Comparison of ENCODE assay signal across 7 cellular contexts in the genomic region with DNA sequence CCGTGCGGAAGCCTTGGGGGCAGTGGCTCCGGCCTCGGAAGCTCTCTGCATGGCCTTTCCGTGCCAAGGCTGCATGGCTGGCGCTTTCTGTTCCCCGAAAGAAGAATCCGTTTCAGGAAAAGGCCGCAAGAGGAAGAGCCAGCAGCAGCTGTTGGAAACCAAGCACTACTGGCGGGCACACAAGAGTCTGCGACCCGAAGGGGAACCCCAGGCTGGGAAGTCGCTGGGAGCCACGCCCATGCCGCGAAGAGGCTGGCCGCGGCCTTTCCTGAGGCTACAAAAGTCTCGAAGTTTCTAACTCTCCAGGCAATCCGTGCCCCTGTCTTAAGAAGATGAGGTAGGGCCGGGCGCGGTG. TPM values are rescaled to one million over a fixed set of nuclear protein-coding genes. Genes with fewer than 3 reads are reported as not detected.
DNase-seq lines count a peak whose midpoint lies in the region; ATAC-seq and TF ChIP-seq lines count a peak whose summit lies in the region.

A gene (minus strand): TSS at position 191 of the 355 bp plus-strand sequence. CDS start 116 bp downstream, at position 75.

- BruUV-seq in PC-3 (replicated peaks; lab: Mats Ljungman, UMichigan): no TSS peak

- H3K36me3 ChIP-seq in PC-3 (ENCODE audit: low read depth, low read length) (no peaks in the 10 kb centered on the region; the same call in 1 of the 2 replicates), thymus (ENCODE audit: control insufficient read depth, insufficient read depth) (no peaks in the 10 kb centered on the region)

- ATAC-seq in GM18511 (IDR thresholded peaks at IDR 0.05; ENCODE audit: unreplicated experiment) (peak; percentile 74), HG02943 (IDR thresholded peaks at IDR 0.05; ENCODE audit: low read depth, unreplicated experiment) (peak; percentile 64), PC-3 (peak; percentile 76), foreskin keratinocyte (peak; percentile 73), omental fat pad (ENCODE audit: low FRiP score) (peak; percentile 67)

- intact Hi-C loops in PC-3 (cut with micrococcal nuclease): loop anchor here (5.0 kb wide), 1 partner anchor 900 kb away; no protein-coding TSS in a partner anchor

- no peaks in the 10 kb centered on the region for H3K27me3 ChIP-seq in PC-3 (ENCODE audit: low read length)
- H3K27me3 ChIP-seq in foreskin keratinocyte: no peaks in the 10 kb centered on the region
- no peaks in the 10 kb centered on the region for H3K27me3 ChIP-seq in thymus (ENCODE audit: control insufficient read depth, insufficient read depth)

- POLR2A ChIA-PET in PC-3 (lab: Charles Lee; ENCODE audit: unreplicated experiment): interaction anchor here (1.1 kb wide), 1 partner anchor 9 kb away, joined by 6 read pairs; a partner anchor contains a TSS

- CTCF ChIA-PET in PC-3 (lab: Charles Lee): no interaction called here

- H3K4me1 ChIP-seq in PC-3 (ENCODE audit: insufficient read depth, low read length) (no peaks in the 10 kb centered on the region), foreskin keratinocyte (peaks cover 4% of the 10 kb centered on the region), thymus (ENCODE audit: control insufficient read depth, insufficient read depth, low read length) (peaks cover 9% of the 10 kb centered on the region)

- TF ChIP-seq CTCF in PC-3 (conservative IDR thresholded peaks at IDR 0.05; ENCODE audit: low read depth, low read length) (no peak), foreskin keratinocyte (conservative IDR thresholded peaks at IDR 0.05) (peak; percentile 0), omental fat pad (IDR thresholded peaks at IDR 0.05) (no peak)

- H3K79me2 ChIP-seq in PC-3 (ENCODE audit: low read length): peaks cover 56% of the 10 kb centered on the region

- peak within 1 kb of the TSS; percentile 76 for H3K27ac ChIP-seq in PC-3 (ENCODE audit: low read length)
- peak within 1 kb of the TSS; percentile 73 for H3K27ac ChIP-seq in foreskin keratinocyte
- peak within 1 kb of the TSS; percentile 73 for H3K27ac ChIP-seq in thymus (ENCODE audit: low read depth)

- H3K4me3 ChIP-seq in PC-3 (ENCODE audit: low read length): peak within 1 kb of the TSS; percentile 99
- H3K4me3 ChIP-seq in thymus (ENCODE audit: low read length): peak within 1 kb of the TSS; percentile 55

- DNase-seq in PC-3 (peak; percentile 75), foreskin keratinocyte (peak; percentile 25 to 58), omental fat pad (ENCODE audit: low spot score) (peak; percentile 27)
- DNase-seq in activated effector memory CD4-positive, alpha-beta T cell treated with anti-CD3 and anti-CD28 coated beads, Interleukin-2, amount 50 U/mL, for 16 hours: peak; percentile 93

- H3K9me3 ChIP-seq in PC-3 (ENCODE audit: low read length): no peaks in the 10 kb centered on the region
- no peaks in the 10 kb centered on the region for H3K9me3 ChIP-seq in thymus (ENCODE audit: control insufficient read depth)

- H3K9me2 ChIP-seq in PC-3 (replicated peaks; ENCODE audit: low read length): no peaks in the 10 kb centered on the region

- H2AFZ ChIP-seq in PC-3 (ENCODE audit: low read length): peak within 1 kb of the TSS; percentile 83

- H3K9ac ChIP-seq in PC-3 (ENCODE audit: low read length): peak within 1 kb of the TSS; percentile 92

- H3F3A ChIP-seq in PC-3 (ENCODE audit: low read length, unreplicated experiment): no peaks in the 10 kb centered on the region

- H4K20me1 ChIP-seq in PC-3 (ENCODE audit: low read length): 0 out of 2 replicates have a peak, but pooled peaks cover 4% of the 10 kb centered on the region

- WGBS in thymus: 4% methylated on average over 23 of the region's 23 CpGs

- peak within 1 kb of the TSS; percentile 99 for H3K4me2 ChIP-seq in PC-3 (ENCODE audit: low read length)

RNA-seq across cellular contexts. Expression of the gene that starts here (rescaled TPM):
- 18.7 and 19.4 TPM in 2 replicates for total RNA-seq in PC-3 (2014; rRNA removed)
- total RNA-seq in foreskin keratinocyte: 6.3 and 6.7 TPM in 2 replicates
- polyA plus RNA-seq in foreskin keratinocyte: 2.1 and 2.9 TPM in 2 replicates
- 10 to 100 TPM in 1 of 4 donors, 1 to 10 TPM in 3; 3.6 to 11.0 (median 6.5) TPM for total RNA-seq in omental fat pad
- 4.7 TPM for polyA plus RNA-seq in thymus

Comparison
In these comparisons a context has a peak if more than half of its experiments do, and no peak if none do; other contexts are left out.
1. Peak in every context shown above with its lines: DNase-seq, ATAC-seq, H3K4me3 ChIP-seq and H3K27ac ChIP-seq.
2. DNase-seq: peak in every context shown above with its lines; median percentile 93 in activated effector memory CD4-positive, alpha-beta T cell treated with anti-CD3 and anti-CD28 coated beads, Interleukin-2, amount 50 U/mL, for 16 hours; 75 in PC-3; 42 in foreskin keratinocyte; 27 in omental fat pad.